8 cellular contexts compared by ENCODE assay signal in the genomic region with DNA sequence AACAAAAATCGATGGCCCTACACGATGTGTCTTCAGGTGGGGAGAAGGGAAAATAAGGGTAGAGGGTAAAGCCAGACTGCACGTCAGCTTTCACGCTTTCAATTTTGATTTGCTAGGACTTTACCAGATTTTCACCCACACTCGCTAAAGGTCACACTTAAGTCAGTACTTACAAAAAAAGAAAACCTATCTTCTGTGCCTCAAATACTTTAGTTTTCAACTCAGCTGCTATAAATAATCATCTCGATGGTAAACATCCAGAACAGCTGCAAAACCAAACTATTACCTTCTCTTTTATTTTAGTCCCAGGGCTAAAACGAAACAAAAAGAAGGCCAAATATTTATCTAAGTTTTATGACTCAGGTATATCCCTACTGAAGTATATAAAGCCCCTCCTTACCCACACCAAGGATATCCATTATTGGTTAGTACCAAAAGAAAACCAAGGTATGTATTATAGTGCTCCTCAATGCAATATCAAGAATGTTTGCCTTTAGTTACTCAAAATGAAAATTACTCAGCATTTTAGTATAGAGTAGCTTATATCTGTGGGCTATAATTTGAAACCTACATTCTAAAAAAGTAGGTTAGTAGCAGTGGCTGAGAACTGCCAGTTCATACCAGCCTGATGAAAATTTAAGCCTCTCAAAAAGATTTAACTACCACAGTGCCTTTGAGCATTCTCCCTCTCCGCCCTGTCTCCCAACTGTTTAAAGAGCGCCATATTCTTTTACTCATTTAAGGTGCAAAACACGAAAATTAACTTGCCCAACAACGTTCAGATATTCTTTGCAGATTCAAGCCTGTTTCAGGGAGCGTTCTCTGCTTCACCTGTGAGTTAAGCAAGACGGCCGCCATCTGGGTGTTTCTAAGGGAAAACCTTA. TPM values are rescaled to one million over a fixed set of nuclear protein-coding genes. Genes with fewer than 3 reads are reported as not detected.
DNase-seq lines count a peak whose midpoint lies in the region; ATAC-seq and TF ChIP-seq lines count a peak whose summit lies in the region.

No MANE protein-coding gene starts in this region.

- no peak for TF ChIP-seq POLR2A in heart left ventricle (IDR thresholded peaks at IDR 0.05)

- H3K27me3 ChIP-seq in heart left ventricle (no peaks in the 10 kb centered on the region), left lung (no peaks in the 10 kb centered on the region)

- H3K4me1 Mint-ChIP-seq in type B pancreatic cell (ENCODE audit: unreplicated experiment): peaks cover 50% of the 10 kb centered on the region

- ATAC-seq in heart left ventricle (no peak), Right ventricle myocardium inferior (no peak), HG03175 (IDR thresholded peaks at IDR 0.05; ENCODE audit: unreplicated experiment) (peak; percentile 25), left lung (no peak)
- peak; percentile 11 to 40 for ATAC-seq in activated naive CD4-positive, alpha-beta T cell treated with anti-CD3 and anti-CD28 coated beads, Interleukin-2, amount 50 U/mL, for 72 hours

- DNase-seq in heart left ventricle (no peak), Right ventricle myocardium inferior (ENCODE audit: missing footprints) (no peak), left lung (no peak), type B pancreatic cell (ENCODE audit: extremely low spot score, unreplicated experiment) (no peak), NCI-H1092 treated with DMSO at 0.1 percent for 48 hours (lab: John Stamatoyannopoulos, UW) (no peak)
- DNase-seq in activated naive CD4-positive, alpha-beta T cell treated with anti-CD3 and anti-CD28 coated beads, Interleukin-2, amount 50 U/mL, for 72 hours (ENCODE audit: low spot score in 2 of 2): no peak
- DNase-seq in stimulated activated CD4-positive, alpha-beta T cell treated with anti-CD3 and anti-CD28 coated beads, Interleukin-2, amount 100 ng/mL, for 24 hours: no peak

- H3K9me3 ChIP-seq in heart left ventricle (no peaks in the 10 kb centered on the region), left lung (no peaks in the 10 kb centered on the region)

- H3K27ac ChIP-seq in heart left ventricle (peak overlapping the region in 11 of 12 donors; percentile 92 to 100 (median 99)), left lung (peak overlapping the region; percentile 99 to 100)

- H3K27ac Mint-ChIP-seq in activated naive CD4-positive, alpha-beta T cell treated with anti-CD3 and anti-CD28 coated beads, Interleukin-2, amount 50 U/mL, for 72 hours: peak overlapping the region; percentile 100
- peak overlapping the region; percentile 100 for H3K27ac Mint-ChIP-seq in type B pancreatic cell

- peak overlapping the region; percentile 81 to 99 (median 92) for H3K4me3 ChIP-seq in heart left ventricle
- H3K4me3 ChIP-seq in left lung: peak overlapping the region; percentile 77 to 88

- H3K4me3 Mint-ChIP-seq in type B pancreatic cell: peak overlapping the region; percentile 97

- TF ChIP-seq CTCF in heart left ventricle (IDR thresholded peaks at IDR 0.05): no peak
- no peak for TF ChIP-seq CTCF in left lung (IDR thresholded peaks at IDR 0.05)
- no peak for TF ChIP-seq CTCF in type B pancreatic cell (conservative IDR thresholded peaks at IDR 0.05)

- H3K36me3 Mint-ChIP-seq in activated naive CD4-positive, alpha-beta T cell treated with anti-CD3 and anti-CD28 coated beads, Interleukin-2, amount 50 U/mL, for 72 hours: peaks cover 19 to 37% of the 10 kb centered on the region in 2 donors
- peaks cover 4% of the 10 kb centered on the region for H3K36me3 Mint-ChIP-seq in type B pancreatic cell

- peaks cover 4 to 6% of the 10 kb centered on the region in 2 donors for H3K9me3 Mint-ChIP-seq in activated naive CD4-positive, alpha-beta T cell treated with anti-CD3 and anti-CD28 coated beads, Interleukin-2, amount 50 U/mL, for 72 hours
- H3K9me3 Mint-ChIP-seq in type B pancreatic cell: peaks cover 5% of the 10 kb centered on the region

- H3K4me1 ChIP-seq in heart left ventricle (peaks cover 21 to 66% (median 55%) of the 10 kb centered on the region in 12 donors), left lung (peaks cover 29 to 63% of the 10 kb centered on the region in 2 donors)

- no peaks in the 10 kb centered on the region for H3K27me3 Mint-ChIP-seq in type B pancreatic cell

- intact Hi-C loops in heart left ventricle (cut with DNase I) (loop anchor here in 6 of 10 donors (2.0 to 10.0 kb wide), 6 partner anchors 39 to 245 kb away; a partner anchor contains a TSS), Right ventricle myocardium inferior (cut with DNase I) (loop anchor here (2.0 to 5.0 kb wide), 2 partner anchors 39 to 175 kb away; a partner anchor contains a TSS), left lung (cut with DNase I) (no loop called here)

- WGBS in heart left ventricle, 4 donors: 22 to 30% (median 28%) methylated on average over 14 of the region's 14 CpGs

- H3K36me3 ChIP-seq in heart left ventricle: no peaks in the 10 kb centered on the region
- H3K36me3 ChIP-seq in left lung: no peaks in the 10 kb centered on the region

RNA-seq across cellular contexts. Expression of a gene that starts 1.5 kb away (rescaled TPM):
- total RNA-seq in heart left ventricle (1,000 to 10,000 TPM in 2 of 9 donors, 100 to 1,000 TPM in 7; 714 to 1,317 (median 905) TPM), Right ventricle myocardium inferior (873 TPM), left lung (100 to 1,000 TPM; 493 to 524 TPM), type B pancreatic cell (ENCODE audit: low replicate concordance) (532 and 538 TPM in 2 replicates)
- 100 to 1,000 TPM; 177 to 381 TPM for polyA plus RNA-seq in heart left ventricle
- total RNA-seq in activated naive CD4-positive, alpha-beta T cell treated with anti-CD3 and anti-CD28 coated beads, Interleukin-2, amount 50 U/mL, for 72 hours: 100 to 1,000 TPM; 433 to 486 TPM

RNA-seq across cellular contexts. Expression of a gene that starts 24.2 kb away (rescaled TPM):
- total RNA-seq in heart left ventricle: 10 to 100 TPM; 22.1 to 41.7 (median 34.2) TPM
- 10 to 100 TPM; 20.4 to 29.0 TPM for polyA plus RNA-seq in heart left ventricle
- 34.2 TPM for total RNA-seq in Right ventricle myocardium inferior
- 10 to 100 TPM; 61.1 to 76.0 TPM for total RNA-seq in activated naive CD4-positive, alpha-beta T cell treated with anti-CD3 and anti-CD28 coated beads, Interleukin-2, amount 50 U/mL, for 72 hours
- 10 to 100 TPM; 37.7 to 42.7 TPM for total RNA-seq in left lung
- 64.6 and 69.1 TPM in 2 replicates for total RNA-seq in type B pancreatic cell (ENCODE audit: low replicate concordance)

RNA-seq across cellular contexts. Expression of a gene that starts 39.7 kb away (rescaled TPM):
- total RNA-seq in heart left ventricle: 10 to 100 TPM in 5 of 9 donors, 1 to 10 TPM in 4; 7.1 to 25.7 (median 10.2) TPM
- 10 to 100 TPM in 1 of 2 donors, 1 to 10 TPM in 1; 4.2 to 19.1 TPM for polyA plus RNA-seq in heart left ventricle
- total RNA-seq in Right ventricle myocardium inferior: 7.2 TPM
- total RNA-seq in activated naive CD4-positive, alpha-beta T cell treated with anti-CD3 and anti-CD28 coated beads, Interleukin-2, amount 50 U/mL, for 72 hours: 10 to 100 TPM; 43.9 to 52.3 TPM
- 10 to 100 TPM; 31.3 to 39.6 TPM for total RNA-seq in left lung
- 49.4 and 54.8 TPM in 2 replicates for total RNA-seq in type B pancreatic cell (ENCODE audit: low replicate concordance)

Comparison
In these comparisons a context has a peak if more than half of its experiments do, and no peak if none do; other contexts are left out.
1. ATAC-seq: peak in HG03175 (single experiment) and activated naive CD4-positive, alpha-beta T cell treated with anti-CD3 and anti-CD28 coated beads, Interleukin-2, amount 50 U/mL, for 72 hours (2 of 2); none in heart left ventricle (0 of 4), Right ventricle myocardium inferior (single experiment) and left lung (single experiment).
2. intact Hi-C loops: an anchor here in heart left ventricle (2.0 to 10.0 kb wide) and Right ventricle myocardium inferior (2.0 to 5.0 kb wide); none called in left lung.